In genomic region chr2:136129601-136130000, GRCh38 we compare ENCODE assay signal across 10 cellular contexts. TPM values are rescaled to one million over a fixed set of nuclear protein-coding genes. Genes with fewer than 3 reads are reported as not detected.
DNase-seq lines count a peak whose midpoint lies in the region; ATAC-seq and TF ChIP-seq lines count a peak whose summit lies in the region.
"Had no signal": no experiment of that assay in that cellular context is flagged by ENCODE, and none has a peak within 500 bp of the region (broad histone marks: within the 10 kb centered on the region; RNA-seq: fewer than 3 reads in every experiment).

No MANE protein-coding gene starts in this region.

- peaks cover 83% of the 10 kb centered on the region for H3K4me1 ChIP-seq in effector memory CD4-positive, alpha-beta T cell (ENCODE audit: control insufficient read depth, insufficient read depth, low read length, poor library complexity, severe bottlenecking)
- H3K4me1 ChIP-seq in foreskin keratinocyte, result no peaks in the 10 kb centered on the region

- H3K27me3 ChIP-seq in effector memory CD4-positive, alpha-beta T cell (replicated peaks; ENCODE audit: control insufficient read depth, insufficient read depth, low read length, poor library complexity, severe bottlenecking), result no peaks in the 10 kb centered on the region
- peaks cover 4% of the 10 kb centered on the region for H3K27me3 ChIP-seq in foreskin keratinocyte

- no peak for TF ChIP-seq CTCF in foreskin keratinocyte (conservative IDR thresholded peaks at IDR 0.05)

- H3K27ac ChIP-seq in effector memory CD4-positive, alpha-beta T cell (ENCODE audit: insufficient read depth, low read length, poor library complexity, severe bottlenecking), result peak overlapping the region; percentile 94
- no peak overlapping the region for H3K27ac ChIP-seq in foreskin keratinocyte
- H3K27ac ChIP-seq: KMS-11 had no signal

- ATAC-seq in Right ventricle myocardium inferior (no peak), foreskin keratinocyte (no peak)

- H3K36me3 ChIP-seq in effector memory CD4-positive, alpha-beta T cell (ENCODE audit: control insufficient read depth, insufficient read depth, low read length), result no peaks in the 10 kb centered on the region

- H3K4me3 ChIP-seq in effector memory CD4-positive, alpha-beta T cell (ENCODE audit: insufficient read depth, low read depth, low read length, poor library complexity, severe bottlenecking), result peak overlapping the region; percentile 3

- no peaks in the 10 kb centered on the region for H3K9me3 ChIP-seq in effector memory CD4-positive, alpha-beta T cell (ENCODE audit: control insufficient read depth, low read length)

- peak in 5 of 6 experiments; percentile 42 to 89 (median 86) for DNase-seq in stimulated activated naive CD4-positive, alpha-beta T cell (lab: John Stamatoyannopoulos, UW)
- DNase-seq in stimulated activated naive CD4-positive, alpha-beta T cell treated with Interleukin-2 at 50 U/mL for 16 hours (lab: John Stamatoyannopoulos, UW), result no peak
- DNase-seq in T-helper 1 cell (peak in 4 of 5 donors; percentile 38 to 77 (median 43)), HCEC 1CT (no peak), Right ventricle myocardium inferior (ENCODE audit: missing footprints) (no peak), foreskin keratinocyte (no peak), NCI-H2029 treated with DMSO at 0.1 percent for 48 hours (lab: John Stamatoyannopoulos, UW) (no peak)
- peak; percentile 34 to 49 (median 35) for DNase-seq in effector memory CD4-positive, alpha-beta T cell
- DNase-seq: OCI-M1 had no signal

- intact Hi-C loops in Right ventricle myocardium inferior (cut with DNase I), result loop anchor here (5.0 kb wide), 1 partner anchor 248 kb away; no protein-coding TSS in a partner anchor

RNA-seq across cellular contexts. Expression of gene CXCR4, which starts 11.7 kb away (rescaled TPM):
- 3.1 TPM for total RNA-seq in Right ventricle myocardium inferior
- not detected in 2 replicates for total RNA-seq in foreskin keratinocyte
- not detected in 2 replicates for polyA plus RNA-seq in foreskin keratinocyte

Comparison
In these comparisons a context has a peak if more than half of its experiments do, and no peak if none do; other contexts are left out.
1. DNase-seq: peak in stimulated activated naive CD4-positive, alpha-beta T cell (5 of 6), T-helper 1 cell (4 of 5) and effector memory CD4-positive, alpha-beta T cell (3 of 3); none in stimulated activated naive CD4-positive, alpha-beta T cell treated with Interleukin-2 at 50 U/mL for 16 hours (single experiment), HCEC 1CT (single experiment), Right ventricle myocardium inferior (single experiment), foreskin keratinocyte (0 of 2) and NCI-H2029 treated with DMSO at 0.1 percent for 48 hours (single experiment).